In genomic region chr2:178413472-178414265, GRCh38 we compare ENCODE assay signal across 1 cellular context.
TF ChIP-seq lines count a peak whose summit lies in the region.

No MANE protein-coding gene starts in this region.

TF ChIP-seq in K562, 482 proteins besides CTCF, POLR2A, EP300 and RAD21 (continued from another document and continues in another):
- TF ChIP-seq MYC (IDR thresholded peaks at IDR 0.05; ENCODE audit: low read depth, low read length), result peak; percentile 69; the same call in 1 of the 2 replicates
- no peak; the same call in 1 of the 2 replicates for TF ChIP-seq MYC (CRISPR knock-in tag; IDR thresholded peaks at IDR 0.05; ENCODE audit: borderline replicate concordance, low read depth)
- no peak for TF ChIP-seq BHLHE40 (IDR thresholded peaks at IDR 0.05; ENCODE audit: low read length)
- TF ChIP-seq ZNF407 (IDR thresholded peaks at IDR 0.05; ENCODE audit: low read depth), result peak; percentile 43; the same call in 1 of the 2 replicates
- TF ChIP-seq ATF2 (CRISPR knock-in tag; IDR thresholded peaks at IDR 0.05), result peak; percentile 71; the same call in 1 of the 2 replicates
- TF ChIP-seq TAF1 (IDR thresholded peaks at IDR 0.05; ENCODE audit: control insufficient read depth, extremely low read depth, insufficient read depth, low read length, severe bottlenecking), result peak; percentile 73
- TF ChIP-seq TAF7 (tag; IDR thresholded peaks at IDR 0.05), result no peak
- TF ChIP-seq POLR2AphosphoS5 (IDR thresholded peaks at IDR 0.05; ENCODE audit: control insufficient read depth, insufficient read depth, low read depth, low read length), result peak; percentile 69; the same call in 1 of the 2 replicates
- TF ChIP-seq CREM (IDR thresholded peaks at IDR 0.05; ENCODE audit: low read depth), result peak; percentile 90
- TF ChIP-seq MAX (CRISPR knock-in tag; IDR thresholded peaks at IDR 0.05), result peak; percentile 62
- TF ChIP-seq RCOR1 (IDR thresholded peaks at IDR 0.05; ENCODE audit: borderline replicate concordance in 1 of 2, low read depth in 2 of 2, low read length in 2 of 2), result peak in 1 of 2 experiments; percentile 51; a peak in 1 of 4 replicates
- TF ChIP-seq ZHX1 (conservative IDR thresholded peaks at IDR 0.05; ENCODE audit: low read length), result peak; percentile 17; the same call in 1 of the 2 replicates
- TF ChIP-seq ZNF696 (CRISPR knock-in tag; conservative IDR thresholded peaks at IDR 0.05), result no peak
- TF ChIP-seq KDM1A (IDR thresholded peaks at IDR 0.05), result no peak
- no peak for TF ChIP-seq PCBP2 (IDR thresholded peaks at IDR 0.05; ENCODE audit: low read depth, low read length, poor library complexity, severe bottlenecking)
- 0 out of 2 replicates have a peak, but pooled peaks have one; percentile 58 for TF ChIP-seq ZNF583 (CRISPR knock-in tag; IDR thresholded peaks at IDR 0.05)
- no peak for TF ChIP-seq CBX1 (IDR thresholded peaks at IDR 0.05; ENCODE audit: low read depth)
- no peak for TF ChIP-seq CHD2 (IDR thresholded peaks at IDR 0.05; ENCODE audit: low read depth, low read length)
- peak; percentile 7 for TF ChIP-seq NFIC (IDR thresholded peaks at IDR 0.05)
- TF ChIP-seq EP400 (IDR thresholded peaks at IDR 0.05), result peak; percentile 78
- TF ChIP-seq TAF9B (IDR thresholded peaks at IDR 0.05; ENCODE audit: partially characterized antibody), result peak; percentile 64
- 0 out of 2 replicates have a peak, but pooled peaks have one; percentile 42 for TF ChIP-seq ZNF830 (CRISPR knock-in tag; IDR thresholded peaks at IDR 0.05)
- TF ChIP-seq RBBP5 (IDR thresholded peaks at IDR 0.05; ENCODE audit: borderline replicate concordance, insufficient read depth, low read length, poor library complexity, severe bottlenecking), result peak; percentile 87
- peak; percentile 89 for TF ChIP-seq ZNF263 (CRISPR knock-in tag; IDR thresholded peaks at IDR 0.05; ENCODE audit: borderline replicate concordance)
- peak; percentile 78 for TF ChIP-seq KAT7 (CRISPR knock-in tag; IDR thresholded peaks at IDR 0.05; ENCODE audit: borderline replicate concordance)
- TF ChIP-seq ARID1B (IDR thresholded peaks at IDR 0.05), result peak; percentile 19
- no peak for TF ChIP-seq THAP12 (CRISPR knock-in tag; IDR thresholded peaks at IDR 0.05)
- no peak for TF ChIP-seq ZNF347 (CRISPR knock-in tag; IDR thresholded peaks at IDR 0.05; ENCODE audit: low read depth)
- no peak for TF ChIP-seq DPF2 (IDR thresholded peaks at IDR 0.05)
- TF ChIP-seq CLOCK (CRISPR knock-in tag; IDR thresholded peaks at IDR 0.05; ENCODE audit: borderline replicate concordance), result no peak
- no peak for TF ChIP-seq MLX (CRISPR knock-in tag; conservative IDR thresholded peaks at IDR 0.05)
- peak; percentile 78 for TF ChIP-seq ZNF740 (CRISPR knock-in tag; IDR thresholded peaks at IDR 0.05)
- no peak for TF ChIP-seq ZNF740 (tag; IDR thresholded peaks at IDR 0.05)
- no peak for TF ChIP-seq TRIM24 (IDR thresholded peaks at IDR 0.05)
- no peak for TF ChIP-seq ETS2 (tag; IDR thresholded peaks at IDR 0.05; ENCODE audit: borderline replicate concordance, poor library complexity, severe bottlenecking)
- TF ChIP-seq E2F5 (CRISPR knock-in tag; IDR thresholded peaks at IDR 0.05), result peak; percentile 61; the same call in 1 of the 2 replicates
- peak; percentile 52; the same call in 1 of the 2 replicates for TF ChIP-seq NR2C2 (CRISPR knock-in tag; IDR thresholded peaks at IDR 0.05)
- TF ChIP-seq NR2C2 (tag; IDR thresholded peaks at IDR 0.05), result no peak
- peak in 2 of 3 experiments; percentile 32 to 63 for TF ChIP-seq YY1 (IDR thresholded peaks at IDR 0.05; ENCODE audit: borderline replicate concordance in 1 of 3, control insufficient read depth in 1 of 3, extremely low read depth in 1 of 3, insufficient read depth in 3 of 3, insufficient read length in 1 of 3, insufficient replicate concordance in 2 of 3, low read depth in 1 of 3, low read length in 2 of 3)
- TF ChIP-seq CGGBP1 (CRISPR knock-in tag; IDR thresholded peaks at IDR 0.05), result peak; percentile 57; the same call in 1 of the 2 replicates
